Comparison of ENCODE assay signal across 11 cellular contexts in genomic region chr9:132404228-132404881, GRCh38. TPM values are rescaled to one million over a fixed set of nuclear protein-coding genes. Genes with fewer than 3 reads are reported as not detected.
A peak's percentile ranks its signal among the peaks of the same experiment; 100 is the strongest.
DNase-seq lines count a peak whose midpoint lies in the region; ATAC-seq and TF ChIP-seq lines count a peak whose summit lies in the region.
"Had no signal": no experiment of that assay in that cellular context is flagged by ENCODE, and none has a peak within 500 bp of the region (broad histone marks: within the 10 kb centered on the region; RNA-seq: fewer than 3 reads in every experiment).

No MANE protein-coding gene starts in this region.

- no peak for ATAC-seq in GM21737 (IDR thresholded peaks at IDR 0.05; ENCODE audit: unreplicated experiment)
- ATAC-seq: K562 had no signal

- no peak overlapping the region for H3K9ac ChIP-seq in skeletal muscle satellite cell (ENCODE audit: low read depth, low read length)

- H3K9me3 ChIP-seq in OCI-LY7 (ENCODE audit: low read length) (no peaks in the 10 kb centered on the region), skeletal muscle satellite cell (replicated peaks; ENCODE audit: low read length) (no peaks in the 10 kb centered on the region)
- H3K9me3 ChIP-seq: thoracic aorta had no signal

- H4K20me1 ChIP-seq in OCI-LY7 (ENCODE audit: insufficient read depth, low read length) = 0 out of 2 replicates have a peak, but pooled peaks cover 16% of the 10 kb centered on the region

- no TSS peak for BruUV-seq in OCI-LY7 (replicated peaks; lab: Mats Ljungman, UMichigan)

- peak overlapping the region; percentile 64 for H3K4me2 ChIP-seq in OCI-LY7 (ENCODE audit: low read length)
- H3K4me2 ChIP-seq in skeletal muscle satellite cell (ENCODE audit: low read length) = peak overlapping the region; percentile 0

- H3K9me2 ChIP-seq in OCI-LY7 (ENCODE audit: insufficient read depth, low read length) = no peaks in the 10 kb centered on the region

- no peaks in the 10 kb centered on the region for H3K27me3 ChIP-seq in skeletal muscle satellite cell (ENCODE audit: control insufficient read depth, insufficient read depth, low read length)

- peak; percentile 34 for DNase-seq in GM19238 (ENCODE audit: insufficient read length, low spot score)
- DNase-seq in OCI-LY7 (ENCODE audit: low spot score) = peak; percentile 37
- peak; percentile 60 to 67 for DNase-seq in cardiac fibroblast (ENCODE audit: low read depth in 2 of 2)
- no peak for DNase-seq in anterior cingulate cortex (lab: John Stamatoyannopoulos, UW)
- no peak for DNase-seq in HPDE6-E6E7 (ENCODE audit: extremely low spot score)
- DNase-seq: GDM1; NK-92 treated with Interleukin-12 subunit alpha and Interleukin-12 subunit beta, amount 100 ng/mL, for 24 hours had no signal

- H3K36me3 ChIP-seq in OCI-LY7 (ENCODE audit: insufficient read depth, low read length) = peaks cover 38% of the 10 kb centered on the region
- H3K36me3 ChIP-seq in skeletal muscle satellite cell (ENCODE audit: insufficient read depth, low read length) = peaks cover 9% of the 10 kb centered on the region

- peak overlapping the region; percentile 7 for H3K27ac ChIP-seq in OCI-LY7 (ENCODE audit: low read depth, low read length, poor library complexity, severe bottlenecking)
- H3K27ac ChIP-seq: thoracic aorta had no signal

- TF ChIP-seq CTCF in OCI-LY7 (conservative IDR thresholded peaks at IDR 0.05; ENCODE audit: low read length) (no peak), cardiac fibroblast (IDR thresholded peaks at IDR 0.05; ENCODE audit: low read depth, low read length) (no peak)

- H3K4me3 ChIP-seq in OCI-LY7 (ENCODE audit: low read depth, low read length, poor library complexity, severe bottlenecking) (peak overlapping the region; percentile 43), cardiac fibroblast (replicated peaks in 1 of 2; ENCODE audit: low read depth in 2 of 2, low read length in 2 of 2) (no peak overlapping the region), skeletal muscle satellite cell (ENCODE audit: low read length) (no peak overlapping the region)
- H3K4me3 ChIP-seq: K562, thoracic aorta had no signal

- intact Hi-C loops in OCI-LY7 (cut with micrococcal nuclease; ENCODE audit: unreplicated experiment) = loop anchor here (2.0 kb wide), 1 partner anchor 50 kb away; the partner anchor contains the start of gene SETX

- H3K4me1 ChIP-seq in OCI-LY7 (ENCODE audit: insufficient read depth, low read length, poor library complexity, severe bottlenecking) (peaks cover 38% of the 10 kb centered on the region), skeletal muscle satellite cell (ENCODE audit: control insufficient read depth, insufficient read depth, low read length) (peaks cover 11% of the 10 kb centered on the region)

- peaks cover 26% of the 10 kb centered on the region; the same call in 1 of the 2 replicates for H3K79me2 ChIP-seq in OCI-LY7 (ENCODE audit: insufficient read depth, low read depth, low read length)

- H2AFZ ChIP-seq in OCI-LY7 (ENCODE audit: low read length) = no peak overlapping the region

- CTCF ChIA-PET in OCI-LY7 (lab: Charles Lee; ENCODE audit: unreplicated experiment) = no interaction called here

- POLR2A ChIA-PET in OCI-LY7 (lab: Charles Lee) = interaction anchor here (0.6 to 1.1 kb wide), 2 partner anchors 21 to 102 kb away, joined by 3 to 6 read pairs; no protein-coding TSS in a partner anchor

RNA-seq across cellular contexts. Expression of gene TTF1, which starts 2.3 kb away (rescaled TPM):
- 17.8 and 26.6 TPM in 2 replicates for total RNA-seq in OCI-LY7 (2014; rRNA removed; shearing (Covaris generic))
- total RNA-seq in OCI-LY7 (2022) = 21.2 and 23.0 TPM in 2 replicates
- 5.7 and 7.4 TPM in 2 replicates for total RNA-seq in skeletal muscle satellite cell (2012; rRNA removed)

RNA-seq across cellular contexts. Expression of gene CFAP77, which starts 5.7 kb away (rescaled TPM):
- total RNA-seq in OCI-LY7 (2014; rRNA removed; shearing (Covaris generic)) = not detected in 2 replicates
- not detected in 2 replicates for total RNA-seq in OCI-LY7 (2022)
- not detected in 2 replicates for total RNA-seq in skeletal muscle satellite cell (2012; rRNA removed)
- total RNA-seq: K562, thoracic aorta had no signal

RNA-seq across cellular contexts. Expression of gene SETX, which starts 49.6 kb away (rescaled TPM):
- 79.2 and 85.8 TPM in 2 replicates for total RNA-seq in OCI-LY7 (2014; rRNA removed; shearing (Covaris generic))
- 67.9 and 79.9 TPM in 2 replicates for total RNA-seq in OCI-LY7 (2022)
- 45.4 and 52.2 TPM in 2 replicates for total RNA-seq in skeletal muscle satellite cell (2012; rRNA removed)

Comparison
In these comparisons a context has a peak if more than half of its experiments do, and no peak if none do; other contexts are left out.
1. DNase-seq: peak in GM19238 (single experiment), OCI-LY7 (single experiment) and cardiac fibroblast (2 of 2); none in anterior cingulate cortex (0 of 58) and HPDE6-E6E7 (single experiment).